ENCODE assay signal across 27 cellular contexts in genomic region chr17:15354256-15354655, GRCh38.
"Had no signal": no experiment of that assay in that cellular context is flagged by ENCODE, and none has a peak within 500 bp of the region (broad histone marks: within the 10 kb centered on the region; RNA-seq: fewer than 3 reads in every experiment).

No MANE protein-coding gene starts in this region.

- H3K9me3 ChIP-seq: SJSA1 had no signal

- ATAC-seq: activated T-helper 17 cell treated with anti-CD3 and anti-CD28 coated beads, Interleukin-2, amount 50 U/mL, for 72 hours; SK-N-SH treated with all-trans-retinoic acid at 6 μM for 48 hours had no signal

- H3K4me3 ChIP-seq: SJSA1 had no signal

- H3K9me3 Mint-ChIP-seq: activated CD4-positive, alpha-beta memory T cell treated with anti-CD3 and anti-CD28 coated beads, Interleukin-2, amount 10 ng/mL, durations not matched to agents 7 days and 5 days; activated naive CD4-positive, alpha-beta T cell treated with anti-CD3 and anti-CD28 coated beads for 36 hours; activated T-helper 17 cell treated with anti-CD3 and anti-CD28 coated beads, Interleukin-2, amount 50 U/mL, for 72 hours; T-helper 1 cell treated with Interleukin-12 subunit alpha and Interleukin-12 subunit beta and Interleukin-4 antibody, amounts not matched to agents 30 μg/mL and 1 μg/mL, for 36 hours had no signal

- H3K27ac Mint-ChIP-seq: activated B cell treated with CpG ODN at 0.5 μM for 24 hours; activated CD4-positive, alpha-beta memory T cell treated with anti-CD3 and anti-CD28 coated beads, Interleukin-2, amount 10 ng/mL, durations not matched to agents 7 days and 5 days; activated naive CD4-positive, alpha-beta T cell treated with anti-CD3 and anti-CD28 coated beads for 36 hours; activated naive CD8-positive, alpha-beta T cell; activated T-helper 17 cell treated with anti-CD3 and anti-CD28 coated beads, Interleukin-2, amount 50 U/mL, for 72 hours; brain; T-helper 1 cell treated with Interleukin-12 subunit alpha and Interleukin-12 subunit beta and Interleukin-4 antibody, amounts not matched to agents 30 μg/mL and 1 μg/mL, for 36 hours had no signal

- H3K4me3 Mint-ChIP-seq: activated B cell treated with CpG ODN at 0.5 μM for 24 hours; activated CD4-positive, alpha-beta memory T cell treated with anti-CD3 and anti-CD28 coated beads, Interleukin-2, amount 10 ng/mL, durations not matched to agents 7 days and 5 days; activated naive CD4-positive, alpha-beta T cell treated with anti-CD3 and anti-CD28 coated beads for 36 hours; activated naive CD8-positive, alpha-beta T cell; activated T-helper 17 cell treated with anti-CD3 and anti-CD28 coated beads, Interleukin-2, amount 50 U/mL, for 72 hours; brain; T-helper 1 cell treated with Interleukin-12 subunit alpha and Interleukin-12 subunit beta and Interleukin-4 antibody, amounts not matched to agents 30 μg/mL and 1 μg/mL, for 36 hours had no signal

- H3K27ac ChIP-seq: SJSA1 had no signal

- H3K36me3 ChIP-seq: SJSA1 had no signal

- H3K4me1 Mint-ChIP-seq: activated B cell treated with CpG ODN at 0.5 μM for 24 hours; activated CD4-positive, alpha-beta memory T cell treated with anti-CD3 and anti-CD28 coated beads, Interleukin-2, amount 10 ng/mL, durations not matched to agents 7 days and 5 days; activated T-helper 17 cell treated with anti-CD3 and anti-CD28 coated beads, Interleukin-2, amount 50 U/mL, for 72 hours had no signal

- FAIRE-seq: astrocyte, RCC 7860 had no signal

- DNase-seq: activated B cell treated with CpG ODN at 0.5 μM for 24 hours; activated CD4-positive, alpha-beta memory T cell treated with anti-CD3 and anti-CD28 coated beads, Interleukin-2, amount 10 ng/mL, durations not matched to agents 7 days and 5 days; activated CD4-positive, alpha-beta T cell treated with anti-CD3 and anti-CD28 coated beads for 1 hour; activated CD4-positive, alpha-beta T cell treated with anti-CD3 and anti-CD28 coated beads, Interleukin-2, amount 50 U/mL, for 1 hour; activated gamma-delta T cell; activated naive CD4-positive, alpha-beta T cell treated with anti-CD3 and anti-CD28 coated beads for 36 hours; activated T-cell treated with anti-CD3 and anti-CD28 coated beads for 4 hours; activated T-cell treated with anti-CD3 and anti-CD28 coated beads, Interleukin-2, amount 50 U/mL, for 48 hours; amygdala; Kasumi-1; KBM-7; NCI-H1048; NCI-H146; NCI-H187 treated with DMSO at 0.1 percent for 48 hours; NCI-H2081 treated with DMSO at 0.1 percent for 48 hours; NCI-H446; NCI-H524; SHP77; SW 1271 had no signal

- H3K4me1 ChIP-seq: SJSA1 had no signal

- H3K27me3 ChIP-seq: SJSA1 had no signal

- H3K36me3 Mint-ChIP-seq: activated naive CD8-positive, alpha-beta T cell; brain had no signal
